ENCODE assay signal across 8 cellular contexts in the genomic region with DNA sequence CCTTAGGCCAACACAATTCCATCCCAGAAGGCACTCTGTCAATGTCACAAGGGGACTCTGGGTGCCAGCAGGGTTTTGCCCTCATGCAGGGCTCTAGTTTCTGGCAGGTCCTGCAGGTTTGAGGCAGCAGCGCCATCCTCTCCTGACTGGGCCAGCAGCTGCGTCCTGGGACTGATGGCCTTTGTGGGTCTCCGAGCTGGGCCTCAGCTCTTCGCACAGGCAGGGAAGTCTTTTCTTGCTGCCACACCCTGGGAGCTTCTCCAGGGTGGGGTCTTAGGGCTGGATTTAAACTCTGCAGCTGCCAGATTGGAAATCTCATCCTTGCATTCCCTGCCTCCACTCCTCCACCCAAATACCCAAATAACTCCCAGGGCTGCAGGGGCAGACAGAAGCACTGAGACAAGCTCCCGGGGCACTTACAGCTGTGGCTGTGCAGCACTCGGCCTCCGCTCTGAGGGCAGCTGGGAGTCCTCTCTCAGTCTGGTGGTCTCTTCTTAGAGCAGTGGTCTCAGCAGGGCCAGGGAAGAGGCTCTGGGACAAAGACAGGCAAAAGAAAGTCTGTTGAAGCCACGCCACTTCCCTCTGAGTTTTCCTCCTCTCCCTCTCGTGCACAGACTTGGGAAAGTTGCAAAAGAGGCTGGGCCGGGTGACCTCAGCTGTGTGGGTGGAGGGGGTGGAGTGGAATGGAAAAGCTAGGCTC. TPM values are rescaled to one million over a fixed set of nuclear protein-coding genes. Genes with fewer than 3 reads are reported as not detected.
A peak's percentile ranks its signal among the peaks of the same experiment; 100 is the strongest.
DNase-seq lines count a peak whose midpoint lies in the region; ATAC-seq, FAIRE-seq and TF ChIP-seq lines count a peak whose summit lies in the region.

A gene with protein sequence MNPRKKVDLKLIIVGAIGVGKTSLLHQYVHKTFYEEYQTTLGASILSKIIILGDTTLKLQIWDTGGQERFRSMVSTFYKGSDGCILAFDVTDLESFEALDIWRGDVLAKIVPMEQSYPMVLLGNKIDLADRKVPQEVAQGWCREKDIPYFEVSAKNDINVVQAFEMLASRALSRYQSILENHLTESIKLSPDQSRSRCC (minus strand): TSS at position 563 of the 700 bp plus-strand sequence. CDS start 9,260 bp downstream, outside the sequence.

- ATAC-seq in pancreas (peak in 3 of 4 donors; percentile 67 to 78 (median 75)), GM21529 (IDR thresholded peaks at IDR 0.05; ENCODE audit: unreplicated experiment) (no peak)

- FAIRE-seq in pancreas (lab: Jason Lieb, UNC) = no peak

- H3K4me1 ChIP-seq in pancreas = no peaks in the 10 kb centered on the region

- H3K27ac ChIP-seq in pancreas = peak within 1 kb of the TSS in 2 of 4 donors; percentile 22 to 54

- 63 to 73% methylated on average over 10 of the region's 10 CpGs for WGBS in pancreas, 2 donors

- TF ChIP-seq CTCF in foreskin fibroblast (IDR thresholded peaks at IDR 0.05; ENCODE audit: low read depth, low read length) = no peak
- no peak for TF ChIP-seq CTCF in pancreas (IDR thresholded peaks at IDR 0.05)

- DNase-seq in CD1c-positive myeloid dendritic cell (ENCODE audit: extremely low spot score) = peak; percentile 94
- DNase-seq in SK-MEL-5 (ENCODE audit: low read depth, low spot score) = peak; percentile 25
- DNase-seq in foreskin fibroblast = peak; percentile 75 to 90
- DNase-seq in pancreas = peak in 1 of 6 donors; percentile 46
- DNase-seq in SW 1271 (lab: John Stamatoyannopoulos, UW) = no peak
- no peak for DNase-seq in NCI-H774 (lab: John Stamatoyannopoulos, UW)
- DNase-seq in SW480 (ENCODE audit: low spot score) = no peak

- H3K4me3 ChIP-seq in foreskin fibroblast (ENCODE audit: low read depth in 1 of 2, low read length in 2 of 2) (peak within 1 kb of the TSS; percentile 53 to 66), pancreas (peak within 1 kb of the TSS in 1 of 4 donors; percentile 8)

- in situ Hi-C loops in SK-MEL-5 (cut with HindIII; ENCODE audit: low pct_unique_long_range_greater_than_20kb, low sequenced_read_pairs) = no loop called here

- intact Hi-C loops in pancreas (cut with DNase I) = no loop called here

- no peaks in the 10 kb centered on the region for H3K9me3 ChIP-seq in pancreas

- H3K27me3 ChIP-seq in pancreas = no peaks in the 10 kb centered on the region

- H3K36me3 ChIP-seq in pancreas = no peaks in the 10 kb centered on the region

RNA-seq across cellular contexts. Expression of the gene that starts here (rescaled TPM):
- total RNA-seq in SK-MEL-5 (2014; rRNA removed; shearing (Covaris generic)) = 2.6 and 3.4 TPM in 2 replicates
- 4.0 and 8.9 TPM in 2 replicates for polyA plus RNA-seq in SK-MEL-5 (2015; cell fraction: cytosol; rRNA removed)
- polyA plus RNA-seq in SK-MEL-5 (2015; cell fraction: nucleus; rRNA removed) = 2.1 and 4.6 TPM in 2 replicates
- total RNA-seq in pancreas = 1 to 10 TPM in 2 of 6 donors, under 1 TPM in 4; 0.24 to 4.0 (median 0.41) TPM
- polyA plus RNA-seq in pancreas = under 1 TPM; 0.73 to 0.95 TPM

Comparison
In these comparisons a context has a peak if more than half of its experiments do, and no peak if none do; other contexts are left out.
1. DNase-seq: peak in CD1c-positive myeloid dendritic cell (single experiment), SK-MEL-5 (single experiment) and foreskin fibroblast (2 of 2); none in SW 1271 (0 of 2), NCI-H774 (single experiment) and SW480 (single experiment).